28 cellular contexts compared by ENCODE assay signal in genomic region chr15:93005133-93005532, GRCh38.
DNase-seq lines count a peak whose midpoint lies in the region; ATAC-seq, FAIRE-seq and TF ChIP-seq lines count a peak whose summit lies in the region.
"Had no signal": no experiment of that assay in that cellular context is flagged by ENCODE, and none has a peak within 500 bp of the region (broad histone marks: within the 10 kb centered on the region; RNA-seq: fewer than 3 reads in every experiment).

No MANE protein-coding gene starts in this region.

- TF ChIP-seq POLR2A in HepG2 (IDR thresholded peaks at IDR 0.05; ENCODE audit: insufficient read depth in 1 of 2, low read depth in 2 of 2, low read length in 2 of 2): no peak

- H3K36me3 Mint-ChIP-seq in activated T-cell treated with anti-CD3 and anti-CD28 coated beads, Interleukin-2, amount 50 U/mL, for 24 hours (ENCODE audit: low read depth): peaks cover 97% of the 10 kb centered on the region
- peaks cover 52% of the 10 kb centered on the region for H3K36me3 Mint-ChIP-seq in activated T-cell treated with anti-CD3 and anti-CD28 coated beads, Interleukin-2, amount 50 U/mL, for 4 hours (ENCODE audit: insufficient read depth)
- H3K36me3 Mint-ChIP-seq in activated T-helper 2 cell treated with anti-CD3 and anti-CD28 coated beads, Interferon-gamma antibody, Interleukin-2, Interleukin-4, amounts not matched to agents 10 μg/mL and 5 μg/mL and 100 μg/mL, durations not matched to agents 14 hours and 24 hours and 36 hours (ENCODE audit: low read depth): peaks cover 84% of the 10 kb centered on the region
- peaks cover 79% of the 10 kb centered on the region for H3K36me3 Mint-ChIP-seq in stimulated activated memory B cell treated with anti-CD40 and anti-IgM and Interleukin-4, amounts not matched to agents 10 μg/mL and 1 μg/mL and 100 μg/mL, for 72 hours

- no peak for FAIRE-seq in HepG2 (lab: Jason Lieb, UNC)
- FAIRE-seq: GM18507, RCC 7860, urothelium cell line had no signal

- TF ChIP-seq EP300 in HepG2 (IDR thresholded peaks at IDR 0.05; ENCODE audit: low read depth in 2 of 2, low read length in 2 of 2) (no peak), HepG2 (CRISPR knock-in tag; IDR thresholded peaks at IDR 0.05; ENCODE audit: borderline replicate concordance) (no peak)

- intact Hi-C loops in activated T-helper 2 cell treated with anti-CD3 and anti-CD28 coated beads, Interferon-gamma antibody, Interleukin-2, Interleukin-4, amounts not matched to agents 10 μg/mL and 5 μg/mL and 100 μg/mL, durations not matched to agents 14 hours and 24 hours and 36 hours (cut with micrococcal nuclease): no loop called here
- intact Hi-C loops in HepG2 (cut with micrococcal nuclease; ENCODE audit: unreplicated experiment): no loop called here

- no peak overlapping the region for H3K27ac ChIP-seq in HepG2 (ENCODE audit: extremely low read length, insufficient read depth, low read length)
- H3K27ac ChIP-seq: BLaER1, neural progenitor cell, WERI-Rb-1 had no signal

- no peak for TF ChIP-seq RAD21 in HepG2 (CRISPR knock-in tag; IDR thresholded peaks at IDR 0.05)

- ATAC-seq in activated T-cell treated with anti-CD3 and anti-CD28 coated beads, Interleukin-2, amount 50 U/mL, for 4 hours: no peak
- peak; percentile 20 for ATAC-seq in HepG2
- ATAC-seq in stimulated activated memory B cell treated with anti-CD40 and anti-IgM and Interleukin-4, amounts not matched to agents 10 μg/mL and 1 μg/mL and 100 μg/mL, for 72 hours: no peak

- peaks cover 25 to 94% of the 10 kb centered on the region in 2 experiments for H3K36me3 ChIP-seq in HepG2 (replicated peaks in 1 of 2; ENCODE audit: control insufficient read depth in 1 of 2, insufficient read depth in 2 of 2, low read length in 2 of 2)

- H3K27ac Mint-ChIP-seq in activated T-cell treated with anti-CD3 and anti-CD28 coated beads, Interleukin-2, amount 50 U/mL, for 24 hours: peak overlapping the region; percentile 34
- H3K27ac Mint-ChIP-seq in activated T-helper 2 cell treated with anti-CD3 and anti-CD28 coated beads, Interferon-gamma antibody, Interleukin-2, Interleukin-4, amounts not matched to agents 10 μg/mL and 5 μg/mL and 100 μg/mL, durations not matched to agents 14 hours and 24 hours and 36 hours: peak overlapping the region; percentile 50
- peak overlapping the region; percentile 46 for H3K27ac Mint-ChIP-seq in stimulated activated memory B cell treated with anti-CD40 and anti-IgM and Interleukin-4, amounts not matched to agents 10 μg/mL and 1 μg/mL and 100 μg/mL, for 72 hours
- H3K27ac Mint-ChIP-seq: neural progenitor cell; T-helper 1 cell treated with Interleukin-12 subunit alpha and Interleukin-12 subunit beta and Interleukin-4 antibody, amounts not matched to agents 30 μg/mL and 1 μg/mL, for 36 hours had no signal

- no peak for TF ChIP-seq CTCF in HepG2 (CRISPR knock-in tag; IDR thresholded peaks at IDR 0.05)

- H3K27me3 Mint-ChIP-seq in activated T-cell treated with anti-CD3 and anti-CD28 coated beads, Interleukin-2, amount 50 U/mL, for 24 hours: no peaks in the 10 kb centered on the region
- H3K27me3 Mint-ChIP-seq in activated T-cell treated with anti-CD3 and anti-CD28 coated beads, Interleukin-2, amount 50 U/mL, for 4 hours (ENCODE audit: low read depth): no peaks in the 10 kb centered on the region
- H3K27me3 Mint-ChIP-seq in activated T-helper 2 cell treated with anti-CD3 and anti-CD28 coated beads, Interferon-gamma antibody, Interleukin-2, Interleukin-4, amounts not matched to agents 10 μg/mL and 5 μg/mL and 100 μg/mL, durations not matched to agents 14 hours and 24 hours and 36 hours (ENCODE audit: low read depth): no peaks in the 10 kb centered on the region
- no peaks in the 10 kb centered on the region for H3K27me3 Mint-ChIP-seq in stimulated activated memory B cell treated with anti-CD40 and anti-IgM and Interleukin-4, amounts not matched to agents 10 μg/mL and 1 μg/mL and 100 μg/mL, for 72 hours

- H3K4me3 Mint-ChIP-seq in activated T-cell treated with anti-CD3 and anti-CD28 coated beads, Interleukin-2, amount 50 U/mL, for 24 hours: no peak overlapping the region
- H3K4me3 Mint-ChIP-seq in activated T-cell treated with anti-CD3 and anti-CD28 coated beads, Interleukin-2, amount 50 U/mL, for 4 hours: no peak overlapping the region
- no peak overlapping the region for H3K4me3 Mint-ChIP-seq in activated T-helper 2 cell treated with anti-CD3 and anti-CD28 coated beads, Interferon-gamma antibody, Interleukin-2, Interleukin-4, amounts not matched to agents 10 μg/mL and 5 μg/mL and 100 μg/mL, durations not matched to agents 14 hours and 24 hours and 36 hours (ENCODE audit: low read depth)
- H3K4me3 Mint-ChIP-seq in stimulated activated memory B cell treated with anti-CD40 and anti-IgM and Interleukin-4, amounts not matched to agents 10 μg/mL and 1 μg/mL and 100 μg/mL, for 72 hours: no peak overlapping the region
- H3K4me3 Mint-ChIP-seq: H9; neural progenitor cell; T-helper 1 cell treated with Interleukin-12 subunit alpha and Interleukin-12 subunit beta and Interleukin-4 antibody, amounts not matched to agents 30 μg/mL and 1 μg/mL, for 36 hours had no signal

- no peaks in the 10 kb centered on the region for H3K4me1 ChIP-seq in HepG2 (ENCODE audit: insufficient read depth, low read length)
- H3K4me1 ChIP-seq: neural progenitor cell had no signal

- no peaks in the 10 kb centered on the region for H3K27me3 ChIP-seq in HepG2 (ENCODE audit: control insufficient read depth in 1 of 2, insufficient read depth in 2 of 2, low read length in 2 of 2)
- H3K27me3 ChIP-seq: BLaER1, neural progenitor cell had no signal

- no TSS peak for BruUV-seq in HepG2 (replicated peaks; lab: Mats Ljungman, UMichigan)

- H2AFZ ChIP-seq in HepG2 (ENCODE audit: low read length): no peak overlapping the region
- H2AFZ ChIP-seq: neural progenitor cell had no signal

- H4K20me1 ChIP-seq in HepG2 (ENCODE audit: insufficient read depth, low read length): 0 out of 2 replicates have a peak, but pooled peaks cover 2% of the 10 kb centered on the region

- no peak overlapping the region for H3K4me3 ChIP-seq in HepG2 (replicated peaks in 1 of 3; ENCODE audit: insufficient read depth in 1 of 3, low read depth in 2 of 3, low read length in 3 of 3)
- H3K4me3 ChIP-seq: BLaER1, neural progenitor cell had no signal

- no peak overlapping the region for H3K9ac ChIP-seq in HepG2 (ENCODE audit: insufficient read depth, low read depth, low read length)
- H3K9ac ChIP-seq: BLaER1, neural progenitor cell had no signal

- WGBS in HepG2 (ENCODE audit: low lambda C conversion rate): 95% methylated on average over 4 of the region's 4 CpGs

- no peaks in the 10 kb centered on the region for H3K9me3 Mint-ChIP-seq in activated T-cell treated with anti-CD3 and anti-CD28 coated beads, Interleukin-2, amount 50 U/mL, for 24 hours
- no peaks in the 10 kb centered on the region for H3K9me3 Mint-ChIP-seq in activated T-cell treated with anti-CD3 and anti-CD28 coated beads, Interleukin-2, amount 50 U/mL, for 4 hours
- no peaks in the 10 kb centered on the region for H3K9me3 Mint-ChIP-seq in activated T-helper 2 cell treated with anti-CD3 and anti-CD28 coated beads, Interferon-gamma antibody, Interleukin-2, Interleukin-4, amounts not matched to agents 10 μg/mL and 5 μg/mL and 100 μg/mL, durations not matched to agents 14 hours and 24 hours and 36 hours
- no peaks in the 10 kb centered on the region for H3K9me3 Mint-ChIP-seq in stimulated activated memory B cell treated with anti-CD40 and anti-IgM and Interleukin-4, amounts not matched to agents 10 μg/mL and 1 μg/mL and 100 μg/mL, for 72 hours
- H3K9me3 Mint-ChIP-seq: H9; neural progenitor cell; T-helper 1 cell treated with Interleukin-12 subunit alpha and Interleukin-12 subunit beta and Interleukin-4 antibody, amounts not matched to agents 30 μg/mL and 1 μg/mL, for 36 hours had no signal

- no peaks in the 10 kb centered on the region for H3K79me2 ChIP-seq in HepG2 (ENCODE audit: insufficient read depth, low read length)

- CTCF ChIA-PET in HepG2 (lab: Yijun Ruan, JAX; ENCODE audit: low intra/inter-chr PET ratio, low total read pairs): no interaction called here

- H3K4me2 ChIP-seq in HepG2 (ENCODE audit: low read depth, low read length): no peak overlapping the region
- H3K4me2 ChIP-seq: BLaER1, neural progenitor cell had no signal

- H3K9me3 ChIP-seq in HepG2 (ENCODE audit: low read length): no peaks in the 10 kb centered on the region
- H3K9me3 ChIP-seq: BLaER1 had no signal

- DNase-seq in activated T-cell treated with anti-CD3 and anti-CD28 coated beads, Interleukin-2, amount 50 U/mL, for 24 hours: no peak
- no peak for DNase-seq in activated T-cell treated with anti-CD3 and anti-CD28 coated beads, Interleukin-2, amount 50 U/mL, for 4 hours
- DNase-seq in activated T-helper 2 cell treated with anti-CD3 and anti-CD28 coated beads, Interferon-gamma antibody, Interleukin-2, Interleukin-4, amounts not matched to agents 10 μg/mL and 5 μg/mL and 100 μg/mL, durations not matched to agents 14 hours and 24 hours and 36 hours (ENCODE audit: low spot score): no peak
- DNase-seq in HepG2 (ENCODE audit: low spot score) (no peak), NCI-H748 (lab: John Stamatoyannopoulos, UW; ENCODE audit: unreplicated experiment) (no peak), NCI-H1694 treated with DMSO at 0.1 percent for 48 hours (lab: John Stamatoyannopoulos, UW) (no peak), NCI-H510A (lab: John Stamatoyannopoulos, UW) (no peak)
- DNase-seq: activated CD8-positive, alpha-beta memory T cell treated with anti-CD3 and anti-CD28 coated beads for 24 hours; caudate nucleus; erythroblast; foreskin melanocyte; H9; hypothalamus; Kasumi-1; mesenchymal stem cell; NCI-H1048; NCI-H2029 treated with DMSO at 0.1 percent for 48 hours; NCI-H345; stimulated activated CD4-positive, alpha-beta T cell treated with anti-CD3 and anti-CD28 coated beads, Interleukin-4, amount 100 ng/mL, for 4 hours; substantia nigra; WERI-Rb-1 had no signal

- in situ Hi-C loops in HepG2 (cut with HindIII; ENCODE audit: extremely low pct_ligation_motif_present, low pct_unique_long_range_greater_than_20kb): loop anchor here (25.0 kb wide), 1 partner anchor 218 kb away; no protein-coding TSS in a partner anchor

- no peaks in the 10 kb centered on the region for H3K4me1 Mint-ChIP-seq in activated T-cell treated with anti-CD3 and anti-CD28 coated beads, Interleukin-2, amount 50 U/mL, for 24 hours (ENCODE audit: low read depth)
- no peaks in the 10 kb centered on the region for H3K4me1 Mint-ChIP-seq in activated T-cell treated with anti-CD3 and anti-CD28 coated beads, Interleukin-2, amount 50 U/mL, for 4 hours (ENCODE audit: low read depth)
- H3K4me1 Mint-ChIP-seq in activated T-helper 2 cell treated with anti-CD3 and anti-CD28 coated beads, Interferon-gamma antibody, Interleukin-2, Interleukin-4, amounts not matched to agents 10 μg/mL and 5 μg/mL and 100 μg/mL, durations not matched to agents 14 hours and 24 hours and 36 hours (ENCODE audit: low read depth): peaks cover 2% of the 10 kb centered on the region
- H3K4me1 Mint-ChIP-seq in stimulated activated memory B cell treated with anti-CD40 and anti-IgM and Interleukin-4, amounts not matched to agents 10 μg/mL and 1 μg/mL and 100 μg/mL, for 72 hours: no peaks in the 10 kb centered on the region
- H3K4me1 Mint-ChIP-seq: H9, neural progenitor cell had no signal

- POLR2A ChIA-PET in HepG2 (lab: Yijun Ruan, JAX): no interaction called here

TF ChIP-seq in HepG2, 621 proteins besides CTCF, POLR2A, EP300 and RAD21 (continues in another document):
- peak; percentile 26 for TF ChIP-seq AGO2 (optimal IDR thresholded peaks at IDR 0.05; ENCODE audit: low read depth, low read length)
- TF ChIP-seq SOX6 (IDR thresholded peaks at IDR 0.05): no peak
- TF ChIP-seq SOX6 (CRISPR knock-in tag; IDR thresholded peaks at IDR 0.05): no peak
